Comparison of ENCODE assay signal across 7 cellular contexts in the genomic region with DNA sequence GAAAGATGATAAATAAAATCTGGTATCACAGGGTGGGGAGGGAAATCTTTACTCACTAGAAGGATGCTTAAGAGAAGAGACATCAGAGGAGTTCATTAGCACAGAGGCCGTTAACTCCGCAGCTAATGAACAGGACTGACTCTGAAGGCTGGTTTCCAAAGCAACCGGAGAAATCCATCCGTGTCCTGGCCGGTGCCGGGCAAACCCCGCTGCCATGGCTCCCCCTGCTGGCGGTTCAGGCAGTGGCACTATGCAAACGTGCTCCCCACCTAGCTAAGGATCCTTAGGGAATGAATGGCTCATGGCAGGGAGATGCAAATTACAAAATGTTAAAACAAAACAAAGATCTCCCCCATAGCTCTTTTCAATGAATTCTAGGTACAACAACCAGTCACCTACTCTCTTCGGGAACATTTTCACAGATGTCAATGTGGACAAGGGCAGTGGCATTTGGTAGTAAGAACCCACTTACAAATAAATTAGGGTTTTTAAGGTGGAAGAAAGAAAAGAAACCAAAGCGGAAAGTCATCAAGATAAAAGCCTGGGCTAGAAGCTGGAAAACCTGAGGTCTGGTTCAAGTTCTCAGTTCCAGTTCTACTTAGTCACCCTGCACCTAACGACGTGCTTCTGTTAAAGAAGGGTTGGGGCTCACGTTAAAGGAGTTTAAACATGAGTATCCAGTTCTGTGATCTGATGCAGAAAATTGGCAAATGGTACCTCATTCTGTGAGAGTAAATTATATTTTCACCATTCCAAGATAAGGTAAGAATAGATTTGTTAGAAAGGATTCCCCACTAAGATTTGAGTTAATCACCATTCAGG.
DNase-seq lines count a peak whose midpoint lies in the region; ATAC-seq and TF ChIP-seq lines count a peak whose summit lies in the region.

No MANE protein-coding gene starts in this region.

- H3K9me3 Mint-ChIP-seq in natural killer cell, result no peaks in the 10 kb centered on the region

- peaks cover 10% of the 10 kb centered on the region for H3K36me3 Mint-ChIP-seq in natural killer cell

- no peak overlapping the region for H3K27ac Mint-ChIP-seq in natural killer cell

- TF ChIP-seq CTCF in GM12874 (IDR thresholded peaks at IDR 0.05; ENCODE audit: insufficient read depth, low read depth, low read length), result peak; percentile 93
- peak; percentile 95 for TF ChIP-seq CTCF in natural killer cell (IDR thresholded peaks at IDR 0.05)

- H3K27me3 Mint-ChIP-seq in natural killer cell (ENCODE audit: low read depth in 2 of 2), result no peaks in the 10 kb centered on the region

- ATAC-seq in HG02798 (IDR thresholded peaks at IDR 0.05; ENCODE audit: poor library complexity, unreplicated experiment), result peak; percentile 73
- peak; percentile 72 to 84 (median 80) for ATAC-seq in natural killer cell

- no peaks in the 10 kb centered on the region for H3K4me1 Mint-ChIP-seq in natural killer cell

- no peak overlapping the region for H3K4me3 Mint-ChIP-seq in natural killer cell

- DNase-seq in NCI-H82 (lab: John Stamatoyannopoulos, UW), result peak; percentile 82
- peak; percentile 57 for DNase-seq in activated T-cell treated with anti-CD3 and anti-CD28 coated beads for 48 hours (ENCODE audit: low read depth)
- DNase-seq in fibroblast of gingiva (ENCODE audit: low read depth), result peak; percentile 52
- peak; percentile 58 for DNase-seq in natural killer cell
- peak; percentile 40 for DNase-seq in stimulated activated naive CD4-positive, alpha-beta T cell treated with Interleukin-2 at 50 U/mL for 16 hours (lab: John Stamatoyannopoulos, UW)

- intact Hi-C loops in natural killer cell (cut with micrococcal nuclease), result loop anchor here (2.0 kb wide), 1 partner anchor 52 kb away; no protein-coding TSS in a partner anchor

Comparison
In these comparisons a context has a peak if more than half of its experiments do, and no peak if none do; other contexts are left out.
1. Peak in every context shown above with its lines: DNase-seq and ATAC-seq.